ENCODE assay signal across 11 cellular contexts in the genomic region with DNA sequence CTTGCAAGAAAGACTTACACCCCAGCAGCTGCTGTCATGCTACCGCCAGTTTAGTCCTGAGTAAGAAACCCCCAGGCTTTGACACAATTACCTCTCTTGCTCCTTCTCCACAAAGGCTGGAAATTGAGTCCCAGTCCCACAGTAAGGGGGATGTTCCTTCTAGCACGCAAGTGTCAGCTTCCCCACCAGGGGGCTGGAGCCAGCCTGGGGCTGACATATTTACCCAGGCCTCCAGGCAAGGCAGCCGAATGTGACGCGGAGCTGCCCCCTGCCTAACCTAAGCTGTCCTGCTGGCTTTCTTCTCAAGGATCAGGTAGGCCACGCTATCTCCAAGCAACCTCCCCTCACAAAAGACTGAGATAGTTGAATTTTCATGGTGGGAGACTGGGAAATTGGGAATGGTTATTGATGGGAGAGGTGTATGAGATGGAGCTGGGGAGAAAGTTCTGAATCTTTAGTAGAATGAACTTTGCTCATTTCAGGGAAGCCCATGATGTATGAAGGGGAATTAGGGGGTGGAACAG. TPM values are rescaled to one million over a fixed set of nuclear protein-coding genes. Genes with fewer than 3 reads are reported as not detected.
DNase-seq lines count a peak whose midpoint lies in the region; FAIRE-seq and TF ChIP-seq lines count a peak whose summit lies in the region.
"Had no signal": no experiment of that assay in that cellular context is flagged by ENCODE, and none has a peak within 500 bp of the region (broad histone marks: within the 10 kb centered on the region; RNA-seq: fewer than 3 reads in every experiment).

No MANE protein-coding gene starts in this region.

- H3K27ac ChIP-seq in vagina: no peak overlapping the region
- H3K27ac ChIP-seq: right atrium auricular region had no signal

- TF ChIP-seq POLR2A in vagina (IDR thresholded peaks at IDR 0.05): no peak

- H3F3A ChIP-seq in Loucy (ENCODE audit: low read depth): no peaks in the 10 kb centered on the region

- FAIRE-seq in bronchial epithelial cell (lab: Jason Lieb, UNC): no peak
- no peak for FAIRE-seq in frontal cortex (lab: Jason Lieb, UNC)

- H3K27ac Mint-ChIP-seq in osteocyte (ENCODE audit: unreplicated experiment): peak overlapping the region; percentile 71
- H3K27ac Mint-ChIP-seq: B cell had no signal

- H3K36me3 ChIP-seq in Loucy (ENCODE audit: insufficient read depth, low read length) (no peaks in the 10 kb centered on the region), bronchial epithelial cell (ENCODE audit: control insufficient read depth, insufficient read depth, low read length) (no peaks in the 10 kb centered on the region), vagina (no peaks in the 10 kb centered on the region)
- H3K36me3 ChIP-seq: right atrium auricular region had no signal

- H4K20me1 ChIP-seq in Loucy (ENCODE audit: insufficient read depth, low read length, poor library complexity, severe bottlenecking): no peaks in the 10 kb centered on the region

- H3K4me1 ChIP-seq in Loucy (ENCODE audit: insufficient read depth, low read length, poor library complexity, severe bottlenecking) (peaks cover 8% of the 10 kb centered on the region), vagina (no peaks in the 10 kb centered on the region)
- H3K4me1 ChIP-seq: right atrium auricular region had no signal

- H3K9me3 ChIP-seq in Loucy (ENCODE audit: insufficient read depth, low read depth, low read length): no peaks in the 10 kb centered on the region
- H3K9me3 ChIP-seq in vagina: no peaks in the 10 kb centered on the region
- H3K9me3 ChIP-seq: right atrium auricular region had no signal

- no peak overlapping the region for H3K9ac ChIP-seq in Loucy (ENCODE audit: low read depth, low read length, poor library complexity, severe bottlenecking)

- H3K27me3 Mint-ChIP-seq in osteocyte (ENCODE audit: unreplicated experiment): no peaks in the 10 kb centered on the region

- H3K9me3 Mint-ChIP-seq in osteocyte (ENCODE audit: unreplicated experiment): no peaks in the 10 kb centered on the region

- H3K4me3 Mint-ChIP-seq in osteocyte (ENCODE audit: unreplicated experiment): no peak overlapping the region
- H3K4me3 Mint-ChIP-seq: B cell had no signal

- no peaks in the 10 kb centered on the region for H3K9me2 ChIP-seq in Loucy (replicated peaks; ENCODE audit: low read depth, low read length)

- peak; percentile 7 to 52 for DNase-seq in NCI-H526 (lab: John Stamatoyannopoulos, UW)
- DNase-seq in NCI-H526 treated with DMSO at 0.1 percent for 48 hours (lab: John Stamatoyannopoulos, UW): no peak
- no peak for DNase-seq in bronchial epithelial cell (ENCODE audit: low read depth)
- no peak for DNase-seq in osteocyte (ENCODE audit: extremely low spot score, unreplicated experiment)
- no peak for DNase-seq in vagina (ENCODE audit: extremely low spot score in 2 of 2)
- DNase-seq in frontal cortex (ENCODE audit: low spot score in 2 of 2): no peak
- DNase-seq in HuH-7.5 (ENCODE audit: low spot score): no peak
- DNase-seq: activated CD8-positive, alpha-beta memory T cell treated with anti-CD3 and anti-CD28 coated beads, Interleukin-2, amount 50 U/mL, for 4 hours had no signal

- H3K4me2 ChIP-seq in Loucy (ENCODE audit: low read depth, low read length, poor library complexity, severe bottlenecking): no peak overlapping the region

- TF ChIP-seq CTCF in Loucy (conservative IDR thresholded peaks at IDR 0.05; ENCODE audit: low read length) (peak; percentile 68), bronchial epithelial cell (IDR thresholded peaks at IDR 0.05; ENCODE audit: insufficient read depth, low read length, severe bottlenecking) (peak; percentile 19), osteocyte (IDR thresholded peaks at IDR 0.05) (peak; percentile 35), vagina (IDR thresholded peaks at IDR 0.05) (no peak)

- H2AFZ ChIP-seq in Loucy (ENCODE audit: low read length): no peak overlapping the region

- intact Hi-C loops in vagina (cut with DNase I): no loop called here

- no peaks in the 10 kb centered on the region for H3K79me2 ChIP-seq in Loucy (ENCODE audit: insufficient read depth, low read length)

- no peaks in the 10 kb centered on the region for H3K27me3 ChIP-seq in Loucy (ENCODE audit: insufficient read depth, low read length, poor library complexity, severe bottlenecking)
- no peaks in the 10 kb centered on the region for H3K27me3 ChIP-seq in bronchial epithelial cell (ENCODE audit: control insufficient read depth, insufficient read depth, low read length)
- H3K27me3 ChIP-seq in vagina: no peaks in the 10 kb centered on the region
- H3K27me3 ChIP-seq: right atrium auricular region had no signal

- H3K4me1 Mint-ChIP-seq in osteocyte (ENCODE audit: unreplicated experiment): peaks cover 21% of the 10 kb centered on the region
- H3K4me1 Mint-ChIP-seq: B cell had no signal

- no peaks in the 10 kb centered on the region for H3K36me3 Mint-ChIP-seq in osteocyte (ENCODE audit: unreplicated experiment)

- H3K4me3 ChIP-seq in Loucy (ENCODE audit: low read length, poor library complexity, severe bottlenecking) (no peak overlapping the region), bronchial epithelial cell (ENCODE audit: low read depth, low read length) (no peak overlapping the region), vagina (no peak overlapping the region)
- H3K4me3 ChIP-seq: right atrium auricular region had no signal

RNA-seq across cellular contexts. Expression of gene BMPER, which starts 19.2 kb away (rescaled TPM):
- total RNA-seq in bronchial epithelial cell (0.13 and 0.26 TPM in 2 replicates), osteocyte (0.50 and 0.56 TPM in 2 replicates), vagina (5.2 TPM), frontal cortex (2.9 TPM)
- total RNA-seq: B cell had no signal

Comparison
In these comparisons a context has a peak if more than half of its experiments do, and no peak if none do; other contexts are left out.
1. DNase-seq: peak in NCI-H526 (2 of 2); none in NCI-H526 treated with DMSO at 0.1 percent for 48 hours (single experiment), bronchial epithelial cell (single experiment), osteocyte (single experiment), vagina (0 of 2), frontal cortex (0 of 2) and HuH-7.5 (single experiment).
2. CTCF ChIP-seq: peak in Loucy (single experiment), bronchial epithelial cell (single experiment) and osteocyte (single experiment); none in vagina (0 of 3).